Comparison of ENCODE assay signal across 1 cellular context in the genomic region with DNA sequence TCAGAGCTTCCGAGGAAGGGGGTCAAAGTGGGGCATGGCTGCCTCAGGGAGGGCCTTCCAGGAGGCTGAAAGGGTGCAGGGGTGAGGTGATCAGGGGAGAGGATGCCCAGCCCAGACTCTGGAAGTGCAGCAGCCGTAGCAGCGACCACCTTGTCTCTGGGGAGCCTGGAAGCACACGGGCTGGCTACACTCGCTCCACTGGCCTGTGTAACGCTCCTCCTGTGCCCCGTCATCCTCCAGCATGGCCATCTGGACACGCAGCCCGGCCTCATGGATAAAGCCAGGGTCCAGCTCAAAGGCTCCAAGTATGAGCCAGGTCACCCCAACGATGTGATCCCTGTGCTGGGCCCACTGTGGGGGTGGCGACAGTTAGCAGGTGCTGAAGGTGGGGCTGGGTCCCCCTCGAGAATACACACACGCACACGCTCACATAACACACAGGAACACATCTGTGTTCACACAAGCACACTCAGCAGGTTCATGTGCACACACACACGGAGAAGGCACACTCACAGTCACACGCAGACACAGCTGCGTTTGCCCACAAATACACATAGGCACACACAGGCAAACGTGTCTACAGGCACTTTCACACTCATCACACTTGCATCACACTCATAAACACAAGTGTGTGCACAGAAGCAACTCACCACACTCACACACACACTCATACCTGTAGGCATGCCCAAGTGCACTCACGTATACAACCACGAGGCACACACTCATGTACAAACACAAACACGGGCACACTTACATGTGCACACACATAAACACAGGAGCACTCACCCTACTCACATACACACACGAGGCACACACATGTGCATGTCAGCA.
TF ChIP-seq lines count a peak whose summit lies in the region.

No MANE protein-coding gene starts in this region.

TF ChIP-seq in K562, 482 proteins besides CTCF, POLR2A, EP300 and RAD21:
- TF ChIP-seq TARDBP (IDR thresholded peaks at IDR 0.05) (0 out of 2 replicates have a peak, but pooled peaks have one; percentile 26), NBN (IDR thresholded peaks at IDR 0.05; ENCODE audit: low read depth) (no peak), CREM (IDR thresholded peaks at IDR 0.05; ENCODE audit: low read depth) (no peak), STAT5A (IDR thresholded peaks at IDR 0.05; ENCODE audit: borderline replicate concordance, low read length) (peak; percentile 9; the same call in 1 of the 2 replicates), POLR2G (IDR thresholded peaks at IDR 0.05; ENCODE audit: low read depth, low read length) (peak; percentile 61), KLF1 (tag; IDR thresholded peaks at IDR 0.05) (no peak), KLF13 (tag; IDR thresholded peaks at IDR 0.05; ENCODE audit: borderline replicate concordance, low read depth) (no peak), POLR3A (IDR thresholded peaks at IDR 0.05; ENCODE audit: borderline replicate concordance, extremely low read depth, insufficient read depth, insufficient read length) (no peak)
- TF ChIP-seq, protein P1, sequence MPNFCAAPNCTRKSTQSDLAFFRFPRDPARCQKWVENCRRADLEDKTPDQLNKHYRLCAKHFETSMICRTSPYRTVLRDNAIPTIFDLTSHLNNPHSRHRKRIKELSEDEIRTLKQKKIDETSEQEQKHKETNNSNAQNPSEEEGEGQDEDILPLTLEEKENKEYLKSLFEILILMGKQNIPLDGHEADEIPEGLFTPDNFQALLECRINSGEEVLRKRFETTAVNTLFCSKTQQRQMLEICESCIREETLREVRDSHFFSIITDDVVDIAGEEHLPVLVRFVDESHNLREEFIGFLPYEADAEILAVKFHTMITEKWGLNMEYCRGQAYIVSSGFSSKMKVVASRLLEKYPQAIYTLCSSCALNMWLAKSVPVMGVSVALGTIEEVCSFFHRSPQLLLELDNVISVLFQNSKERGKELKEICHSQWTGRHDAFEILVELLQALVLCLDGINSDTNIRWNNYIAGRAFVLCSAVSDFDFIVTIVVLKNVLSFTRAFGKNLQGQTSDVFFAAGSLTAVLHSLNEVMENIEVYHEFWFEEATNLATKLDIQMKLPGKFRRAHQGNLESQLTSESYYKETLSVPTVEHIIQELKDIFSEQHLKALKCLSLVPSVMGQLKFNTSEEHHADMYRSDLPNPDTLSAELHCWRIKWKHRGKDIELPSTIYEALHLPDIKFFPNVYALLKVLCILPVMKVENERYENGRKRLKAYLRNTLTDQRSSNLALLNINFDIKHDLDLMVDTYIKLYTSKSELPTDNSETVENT (CRISPR knock-in tag; IDR thresholded peaks at IDR 0.05): no peak
- TF ChIP-seq, protein P2, sequence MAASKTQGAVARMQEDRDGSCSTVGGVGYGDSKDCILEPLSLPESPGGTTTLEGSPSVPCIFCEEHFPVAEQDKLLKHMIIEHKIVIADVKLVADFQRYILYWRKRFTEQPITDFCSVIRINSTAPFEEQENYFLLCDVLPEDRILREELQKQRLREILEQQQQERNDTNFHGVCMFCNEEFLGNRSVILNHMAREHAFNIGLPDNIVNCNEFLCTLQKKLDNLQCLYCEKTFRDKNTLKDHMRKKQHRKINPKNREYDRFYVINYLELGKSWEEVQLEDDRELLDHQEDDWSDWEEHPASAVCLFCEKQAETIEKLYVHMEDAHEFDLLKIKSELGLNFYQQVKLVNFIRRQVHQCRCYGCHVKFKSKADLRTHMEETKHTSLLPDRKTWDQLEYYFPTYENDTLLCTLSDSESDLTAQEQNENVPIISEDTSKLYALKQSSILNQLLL (CRISPR knock-in tag; IDR thresholded peaks at IDR 0.05; ENCODE audit: borderline replicate concordance): no peak
- TF ChIP-seq, protein P3, sequence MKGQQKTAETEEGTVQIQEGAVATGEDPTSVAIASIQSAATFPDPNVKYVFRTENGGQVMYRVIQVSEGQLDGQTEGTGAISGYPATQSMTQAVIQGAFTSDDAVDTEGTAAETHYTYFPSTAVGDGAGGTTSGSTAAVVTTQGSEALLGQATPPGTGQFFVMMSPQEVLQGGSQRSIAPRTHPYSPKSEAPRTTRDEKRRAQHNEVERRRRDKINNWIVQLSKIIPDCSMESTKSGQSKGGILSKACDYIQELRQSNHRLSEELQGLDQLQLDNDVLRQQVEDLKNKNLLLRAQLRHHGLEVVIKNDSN (CRISPR knock-in tag; IDR thresholded peaks at IDR 0.05): no peak
